ENCODE assay signal across 10 cellular contexts in genomic region chr17:40548491-40548981, GRCh38. TPM values are rescaled to one million over a fixed set of nuclear protein-coding genes. Genes with fewer than 3 reads are reported as not detected.
A peak's percentile ranks its signal among the peaks of the same experiment; 100 is the strongest.
DNase-seq lines count a peak whose midpoint lies in the region; ATAC-seq, FAIRE-seq and TF ChIP-seq lines count a peak whose summit lies in the region.
"Had no signal": no experiment of that assay in that cellular context is flagged by ENCODE, and none has a peak within 500 bp of the region (broad histone marks: within the 10 kb centered on the region; RNA-seq: fewer than 3 reads in every experiment).

No MANE protein-coding gene starts in this region.

- H3K36me3 ChIP-seq in GM12878 (ENCODE audit: control insufficient read depth in 2 of 2, insufficient read depth in 2 of 2, low read length in 1 of 2) (peaks cover 0 to 4% of the 10 kb centered on the region in 2 experiments; a peak in 2 of 4 replicates), muscle layer of colon (ENCODE audit: insufficient read depth, low read length) (no peaks in the 10 kb centered on the region), transverse colon (no peaks in the 10 kb centered on the region), MM.1S (replicated peaks; ENCODE audit: insufficient read depth, low read length) (no peaks in the 10 kb centered on the region)

- H3K9me3 Mint-ChIP-seq in activated naive CD4-positive, alpha-beta T cell treated with anti-CD3 and anti-CD28 coated beads for 36 hours, result no peaks in the 10 kb centered on the region

- H3K4me1 ChIP-seq in GM12878 (ENCODE audit: control insufficient read depth, insufficient read depth, low read length) (peaks cover 30% of the 10 kb centered on the region), muscle layer of colon (ENCODE audit: insufficient read depth, low read length) (peaks cover 66% of the 10 kb centered on the region), transverse colon (peaks cover 25 to 58% (median 31%) of the 10 kb centered on the region in 4 donors), MM.1S (ENCODE audit: low read length) (no peaks in the 10 kb centered on the region)

- no peak overlapping the region for H3K4me3 ChIP-seq in GM12878
- no peak overlapping the region for H3K4me3 ChIP-seq in muscle layer of colon (ENCODE audit: low read depth in 1 of 2, low read length in 2 of 2)
- no peak overlapping the region for H3K4me3 ChIP-seq in transverse colon
- H3K4me3 ChIP-seq in MM.1S (ENCODE audit: low read length), result no peak overlapping the region

- no peaks in the 10 kb centered on the region for H3K27me3 Mint-ChIP-seq in activated naive CD4-positive, alpha-beta T cell treated with anti-CD3 and anti-CD28 coated beads for 36 hours (ENCODE audit: low read depth)

- peak overlapping the region; percentile 34; the same call in 1 of the 2 replicates for H3K4me2 ChIP-seq in GM12878 (ENCODE audit: control insufficient read depth, insufficient read depth)
- H3K4me2 ChIP-seq in MM.1S (ENCODE audit: low read depth, low read length), result no peak overlapping the region

- H3K4me1 Mint-ChIP-seq in activated naive CD4-positive, alpha-beta T cell treated with anti-CD3 and anti-CD28 coated beads for 36 hours (ENCODE audit: low read depth), result peaks cover 87% of the 10 kb centered on the region

- no peak for TF ChIP-seq RAD21 in GM12878 (IDR thresholded peaks at IDR 0.05; ENCODE audit: insufficient read depth, low read depth, low read length)

- H3K9me3 ChIP-seq in GM12878 (replicated peaks; ENCODE audit: control insufficient read depth, insufficient read depth, low read length) (no peaks in the 10 kb centered on the region; the same call in 2 of the 3 replicates), muscle layer of colon (ENCODE audit: low read length) (no peaks in the 10 kb centered on the region), transverse colon (no peaks in the 10 kb centered on the region), MM.1S (replicated peaks; ENCODE audit: insufficient read depth, low read length) (no peaks in the 10 kb centered on the region)

- H3K4me3 Mint-ChIP-seq in activated naive CD4-positive, alpha-beta T cell treated with anti-CD3 and anti-CD28 coated beads for 36 hours, result no peak overlapping the region

- POLR2A ChIA-PET in GM12878 (lab: Charles Lee), result interaction anchor here (0.6 to 3.5 kb wide), 10 partner anchors 9 to 66 kb away, joined by 3 to 40 read pairs (median 14); no protein-coding TSS in a partner anchor

- peak; percentile 21; the same call in 1 of the 2 replicates for TF ChIP-seq POLR2A in GM12878 (IDR thresholded peaks at IDR 0.05; ENCODE audit: low read depth, low read length)
- no peak for TF ChIP-seq POLR2A in transverse colon (IDR thresholded peaks at IDR 0.05)

- no peak for DNase-seq in activated naive CD4-positive, alpha-beta T cell treated with anti-CD3 and anti-CD28 coated beads for 36 hours
- no peak for DNase-seq in activated naive CD4-positive, alpha-beta T cell treated with anti-CD3 and anti-CD28 coated beads, Interleukin-2, amount 50 U/mL, for 16 hours
- DNase-seq in GM12878 (ENCODE audit: low read depth, low spot score), result no peak
- no peak for DNase-seq in transverse colon
- DNase-seq in NCI-H1694 treated with DMSO at 0.1 percent for 48 hours (lab: John Stamatoyannopoulos, UW), result no peak
- DNase-seq in MM.1S, result no peak
- DNase-seq in NCI-H345 treated with DMSO at 0.1 percent for 48 hours (lab: John Stamatoyannopoulos, UW; ENCODE audit: unreplicated experiment), result no peak
- DNase-seq: NCI-H226 had no signal

- no peaks in the 10 kb centered on the region for H4K20me1 ChIP-seq in GM12878 (ENCODE audit: control insufficient read depth, insufficient read depth)
- no peaks in the 10 kb centered on the region for H4K20me1 ChIP-seq in MM.1S (ENCODE audit: insufficient read depth, low read length)

- H3K27me3 ChIP-seq in GM12878 (replicated peaks in 1 of 2; ENCODE audit: control insufficient read depth in 2 of 2, insufficient read depth in 2 of 2, low read length in 1 of 2), result no peaks in the 10 kb centered on the region
- H3K27me3 ChIP-seq in muscle layer of colon (ENCODE audit: control insufficient read depth in 1 of 2, insufficient read depth in 2 of 2, low read length in 2 of 2), result no peaks in the 10 kb centered on the region
- H3K27me3 ChIP-seq in transverse colon, result no peaks in the 10 kb centered on the region
- H3K27me3 ChIP-seq in MM.1S (replicated peaks; ENCODE audit: insufficient read depth, low read length), result no peaks in the 10 kb centered on the region

- H3K79me2 ChIP-seq in GM12878 (ENCODE audit: control insufficient read depth, insufficient read depth, low read length), result no peaks in the 10 kb centered on the region
- no peaks in the 10 kb centered on the region for H3K79me2 ChIP-seq in MM.1S (ENCODE audit: low read length)

- TF ChIP-seq EP300 in GM12878 (IDR thresholded peaks at IDR 0.05; ENCODE audit: borderline replicate concordance in 1 of 2, control insufficient read depth in 1 of 2, low read depth in 2 of 2, low read length in 2 of 2) (no peak), transverse colon (IDR thresholded peaks at IDR 0.05; ENCODE audit: low read depth) (no peak)

- BruUV-seq in GM12878 (replicated peaks; lab: Mats Ljungman, UMichigan), result no TSS peak

- peak overlapping the region; percentile 17 for H3K27ac Mint-ChIP-seq in activated naive CD4-positive, alpha-beta T cell treated with anti-CD3 and anti-CD28 coated beads for 36 hours

- 61% methylated on average over 9 of the region's 9 CpGs for WGBS in GM12878 (ENCODE audit: insufficient coverage, insufficient replicate concordance, low lambda C conversion rate, missing lambda C conversion rate)
- WGBS in transverse colon (ENCODE audit: low coverage in 1 of 2), 2 donors, result 83 to 84% methylated on average over 7 to 9 of the region's 9 CpGs

- no peak for FAIRE-seq in GM12878 (lab: Jason Lieb, UNC)

- TF ChIP-seq CTCF in GM12878 (IDR thresholded peaks at IDR 0.05 in 2 of 3, conservative IDR thresholded peaks at IDR 0.05 in 1 of 3; ENCODE audit: control insufficient read depth in 2 of 3, extremely low read depth in 1 of 3, insufficient read depth in 1 of 3, low read depth in 3 of 3, low read length in 3 of 3) (no peak), transverse colon (IDR thresholded peaks at IDR 0.05) (no peak), MM.1S (IDR thresholded peaks at IDR 0.05; ENCODE audit: low read length) (no peak)

- H2AFZ ChIP-seq in GM12878 (ENCODE audit: control insufficient read depth, low read depth, low read length) (no peak overlapping the region), MM.1S (ENCODE audit: low read length) (no peak overlapping the region)

- intact Hi-C loops in activated naive CD4-positive, alpha-beta T cell treated with anti-CD3 and anti-CD28 coated beads for 36 hours (cut with micrococcal nuclease), result loop anchor here (10.0 kb wide), 1 partner anchor 334 kb away; the partner anchor contains the start of gene WIPF2
- intact Hi-C loops in GM12878 (cut with micrococcal nuclease; ENCODE audit: unreplicated experiment) (loop anchor here (5.0 to 10.0 kb wide), 2 partner anchors 186 to 246 kb away; partner anchors contain the start of genes GJD3 and KRT28), transverse colon (cut with DNase I; ENCODE audit: low total_unique reads) (no loop called here)

- SMC1A ChIA-PET in GM12878 (lab: Charles Lee; ENCODE audit: uncharacterized antibody, unreplicated experiment), result interaction anchor here (0.5 to 21.2 kb wide), 15 partner anchors 8 to 1004 kb away, joined by 3 to 430 read pairs (median 5); partner anchors contain the start of genes CCR7 and TOP2A

- H3K9me2 ChIP-seq in MM.1S (replicated peaks; ENCODE audit: insufficient read depth, low read length), result no peaks in the 10 kb centered on the region

- no peaks in the 10 kb centered on the region for H3F3A ChIP-seq in MM.1S (ENCODE audit: insufficient read depth, low read length)

- H3K9ac ChIP-seq in GM12878 (ENCODE audit: control insufficient read depth, insufficient read depth, low read length) (no peak overlapping the region), muscle layer of colon (ENCODE audit: low read length) (no peak overlapping the region), MM.1S (ENCODE audit: low read length) (no peak overlapping the region)

- peaks cover 14% of the 10 kb centered on the region for H3K36me3 Mint-ChIP-seq in activated naive CD4-positive, alpha-beta T cell treated with anti-CD3 and anti-CD28 coated beads for 36 hours (ENCODE audit: low read depth)

- in situ Hi-C loops in GM12878 (cut with MboI), result loop anchor here (25.0 kb wide), 1 partner anchor 111 kb away; the partner anchor contains the start of gene IGFBP4
- in situ Hi-C loops in transverse colon (cut with MboI; ENCODE audit: low pct_ligation_motif_present in 1 of 4, low pct_unique_long_range_greater_than_20kb in 1 of 4, low sequenced_read_pairs in 3 of 4), result loop anchor here in 2 of 4 donors (25.0 kb wide), 1 partner anchor 111 kb away; the partner anchor contains the start of gene IGFBP4 (in 2 of the 2)

- RAD21 ChIA-PET in GM12878 (lab: Charles Lee; ENCODE audit: unreplicated experiment), result interaction anchor here (0.9 to 21.1 kb wide), 13 partner anchors 10 to 244 kb away, joined by 3 to 514 read pairs (median 6); partner anchors contain the start of gene TOP2A

- ATAC-seq in GM12878, result no peak

- CTCF ChIA-PET in activated naive CD4-positive, alpha-beta T cell treated with anti-CD3 and anti-CD28 coated beads for 36 hours (lab: Charles Lee), result interaction anchor here (0.7 to 3.5 kb wide), 11 partner anchors 9 to 186 kb away, joined by 3 to 44 read pairs (median 6); no protein-coding TSS in a partner anchor
- CTCF ChIA-PET in GM12878 (lab: Yijun Ruan, JAX), result interaction anchor here (0.9 to 13.0 kb wide), 8 partner anchors 12 to 128 kb away, joined by 3 to 138 read pairs (median 8); no protein-coding TSS in a partner anchor

- H3K27ac ChIP-seq in GM12878 (ENCODE audit: control insufficient read depth, insufficient read depth) (no peak overlapping the region), muscle layer of colon (ENCODE audit: low read depth, low read length) (peak overlapping the region; percentile 89), transverse colon (peak overlapping the region; percentile 79 to 87 (median 84)), MM.1S (ENCODE audit: low read length) (no peak overlapping the region)

RNA-seq across cellular contexts. Expression of gene CCR7, which starts 16.7 kb away (rescaled TPM):
- total RNA-seq in activated naive CD4-positive, alpha-beta T cell treated with anti-CD3 and anti-CD28 coated beads for 36 hours, result 100 to 1,000 TPM; 150 to 156 TPM
- 1,072 and 1,160 TPM in 2 replicates for total RNA-seq in GM12878 (2013; cell fraction: nucleolus; rRNA removed)
- total RNA-seq in GM12878 (2014; rRNA removed) (235 and 242 TPM in 2 replicates), GM12878 (2014; rRNA removed; fragmentation: Illumina TruSeq; extraction: Trizol) (131 and 136 TPM in 2 replicates), GM12878 (2021) (192 and 209 TPM in 2 replicates), transverse colon (1 to 10 TPM in 2 of 4 donors, under 1 TPM in 1, not detected in 1; 0.14 to 5.4 (median 4.9) TPM)
- polyA plus RNA-seq in GM12878 (2011; ENCODE audit: low read depth), result 96.4 TPM
- polyA plus RNA-seq in GM12878 (2011; rRNA removed) (696 and 1,171 TPM in 2 replicates), GM12878 (2014; fragmentation: Illumina TruSeq; extraction: Trizol) (171 and 245 TPM in 2 replicates), GM12878 (2014; fragmentation: Nextera tagmentation; extraction: Ambion mirVana) (100 to 1,000 TPM; 235 to 294 TPM), GM12878 (2014; rRNA removed) (258 and 274 TPM in 2 replicates), GM12878 (2016; fragmentation: Nextera tagmentation; extraction: Ambion mirVana) (100 to 1,000 TPM; 571 to 606 TPM)
- polyA plus RNA-seq in GM12878 (2011; cell fraction: cytosol; rRNA removed), result 1,486 and 1,699 TPM in 2 replicates
- polyA plus RNA-seq in GM12878 (2011; cell fraction: nucleus; rRNA removed), result 1,140 and 1,750 TPM in 2 replicates
- 149 and 215 TPM in 2 replicates for polyA plus RNA-seq in GM12878 (2012)
- 2,298 and 2,348 TPM in 2 replicates for polyA minus RNA-seq in GM12878 (2011; rRNA and poly(A)+ RNA removed)
- 332 and 352 TPM in 2 replicates for polyA minus RNA-seq in GM12878 (2011; cell fraction: cytosol; rRNA and poly(A)+ RNA removed)
- polyA minus RNA-seq in GM12878 (2011; cell fraction: nucleus; rRNA and poly(A)+ RNA removed), result 378 and 542 TPM in 2 replicates

RNA-seq across cellular contexts. Expression of gene TNS4, which starts 47.1 kb away (rescaled TPM):
- total RNA-seq in activated naive CD4-positive, alpha-beta T cell treated with anti-CD3 and anti-CD28 coated beads for 36 hours, result 1 to 10 TPM; 4.7 to 5.9 TPM
- total RNA-seq in GM12878 (2013; cell fraction: nucleolus; rRNA removed), result 1.9 and 3.5 TPM in 2 replicates
- 0.16 and 0.34 TPM in 2 replicates for total RNA-seq in GM12878 (2014; rRNA removed)
- 0.31 and 0.46 TPM in 2 replicates for total RNA-seq in GM12878 (2014; rRNA removed; fragmentation: Illumina TruSeq; extraction: Trizol)
- total RNA-seq in GM12878 (2021), result 0.90 and 1.0 TPM in 2 replicates
- not detected for polyA plus RNA-seq in GM12878 (2011; ENCODE audit: low read depth)
- polyA plus RNA-seq in GM12878 (2011; rRNA removed), result 0.35 and 0.69 TPM in 2 replicates
- polyA plus RNA-seq in GM12878 (2011; cell fraction: cytosol; rRNA removed), result 0.79 TPM in 2 replicates
- 0.39 and 0.61 TPM in 2 replicates for polyA plus RNA-seq in GM12878 (2011; cell fraction: nucleus; rRNA removed)
- 0.13 TPM in 1 of 2 replicates, not detected in the other for polyA plus RNA-seq in GM12878 (2012)
- 0.49 and 0.85 TPM in 2 replicates for polyA plus RNA-seq in GM12878 (2014; fragmentation: Illumina TruSeq; extraction: Trizol)
- not detected for polyA plus RNA-seq in GM12878 (2014; fragmentation: Nextera tagmentation; extraction: Ambion mirVana)
- 0.67 and 1.2 TPM in 2 replicates for polyA plus RNA-seq in GM12878 (2014; rRNA removed)
- under 1 TPM; 0.10 to 0.79 TPM for polyA plus RNA-seq in GM12878 (2016; fragmentation: Nextera tagmentation; extraction: Ambion mirVana)
- 1.5 and 4.2 TPM in 2 replicates for polyA minus RNA-seq in GM12878 (2011; rRNA and poly(A)+ RNA removed)
- polyA minus RNA-seq in GM12878 (2011; cell fraction: cytosol; rRNA and poly(A)+ RNA removed), result 0.21 and 1.3 TPM in 2 replicates
- 1.2 and 2.5 TPM in 2 replicates for polyA minus RNA-seq in GM12878 (2011; cell fraction: nucleus; rRNA and poly(A)+ RNA removed)
- 1 to 10 TPM in 3 of 4 donors, not detected in 1; 1.2 to 4.2 (median 2.5) TPM for total RNA-seq in transverse colon
- total RNA-seq: dermis microvascular lymphatic vessel endothelial cell had no signal

Comparison
In these comparisons a context has a peak if more than half of its experiments do, and no peak if none do; other contexts are left out.
1. H3K27ac ChIP-seq: peak in muscle layer of colon (single experiment) and transverse colon (4 of 4); none in GM12878 (single experiment) and MM.1S (single experiment).
2. RNA of gene CCR7, which starts 16.7 kb away (total RNA-seq): 131 to 1,160 TPM in GM12878 and 150 to 156 TPM in activated naive CD4-positive, alpha-beta T cell treated with anti-CD3 and anti-CD28 coated beads for 36 hours; 0.14 to 5.4 TPM in transverse colon; every median in the first group is over 10 times any median in the second.